In the genomic region with DNA sequence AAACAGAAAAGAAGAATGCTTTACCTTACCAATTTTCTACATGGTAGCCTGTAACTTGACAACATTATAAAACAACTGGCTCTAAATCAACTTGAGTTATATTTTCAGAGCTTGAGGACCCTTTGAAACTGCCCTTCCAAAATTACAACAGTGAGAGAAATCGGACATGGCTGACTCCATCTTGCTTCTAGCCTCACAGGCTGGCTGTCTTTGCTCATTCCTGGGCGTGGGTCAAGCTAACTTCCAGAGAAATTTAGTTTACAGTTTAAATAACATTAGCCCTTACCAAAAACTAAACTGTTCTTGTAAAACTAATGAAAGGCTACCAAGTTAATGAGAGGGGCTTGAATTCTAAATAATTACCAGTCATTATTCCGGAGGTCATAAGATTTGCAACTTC, we compare ENCODE assay signal across 1 cellular context.
TF ChIP-seq lines count a peak whose summit lies in the region.

No MANE protein-coding gene starts in this region.

TF ChIP-seq in GM23338, 12 proteins besides CTCF, POLR2A, EP300 and RAD21 (continued from another document):
- TF ChIP-seq, protein P1, sequence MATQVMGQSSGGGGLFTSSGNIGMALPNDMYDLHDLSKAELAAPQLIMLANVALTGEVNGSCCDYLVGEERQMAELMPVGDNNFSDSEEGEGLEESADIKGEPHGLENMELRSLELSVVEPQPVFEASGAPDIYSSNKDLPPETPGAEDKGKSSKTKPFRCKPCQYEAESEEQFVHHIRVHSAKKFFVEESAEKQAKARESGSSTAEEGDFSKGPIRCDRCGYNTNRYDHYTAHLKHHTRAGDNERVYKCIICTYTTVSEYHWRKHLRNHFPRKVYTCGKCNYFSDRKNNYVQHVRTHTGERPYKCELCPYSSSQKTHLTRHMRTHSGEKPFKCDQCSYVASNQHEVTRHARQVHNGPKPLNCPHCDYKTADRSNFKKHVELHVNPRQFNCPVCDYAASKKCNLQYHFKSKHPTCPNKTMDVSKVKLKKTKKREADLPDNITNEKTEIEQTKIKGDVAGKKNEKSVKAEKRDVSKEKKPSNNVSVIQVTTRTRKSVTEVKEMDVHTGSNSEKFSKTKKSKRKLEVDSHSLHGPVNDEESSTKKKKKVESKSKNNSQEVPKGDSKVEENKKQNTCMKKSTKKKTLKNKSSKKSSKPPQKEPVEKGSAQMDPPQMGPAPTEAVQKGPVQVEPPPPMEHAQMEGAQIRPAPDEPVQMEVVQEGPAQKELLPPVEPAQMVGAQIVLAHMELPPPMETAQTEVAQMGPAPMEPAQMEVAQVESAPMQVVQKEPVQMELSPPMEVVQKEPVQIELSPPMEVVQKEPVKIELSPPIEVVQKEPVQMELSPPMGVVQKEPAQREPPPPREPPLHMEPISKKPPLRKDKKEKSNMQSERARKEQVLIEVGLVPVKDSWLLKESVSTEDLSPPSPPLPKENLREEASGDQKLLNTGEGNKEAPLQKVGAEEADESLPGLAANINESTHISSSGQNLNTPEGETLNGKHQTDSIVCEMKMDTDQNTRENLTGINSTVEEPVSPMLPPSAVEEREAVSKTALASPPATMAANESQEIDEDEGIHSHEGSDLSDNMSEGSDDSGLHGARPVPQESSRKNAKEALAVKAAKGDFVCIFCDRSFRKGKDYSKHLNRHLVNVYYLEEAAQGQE (IDR thresholded peaks at IDR 0.05; ENCODE audit: unreplicated experiment) = no peak
- TF ChIP-seq, protein P2, sequence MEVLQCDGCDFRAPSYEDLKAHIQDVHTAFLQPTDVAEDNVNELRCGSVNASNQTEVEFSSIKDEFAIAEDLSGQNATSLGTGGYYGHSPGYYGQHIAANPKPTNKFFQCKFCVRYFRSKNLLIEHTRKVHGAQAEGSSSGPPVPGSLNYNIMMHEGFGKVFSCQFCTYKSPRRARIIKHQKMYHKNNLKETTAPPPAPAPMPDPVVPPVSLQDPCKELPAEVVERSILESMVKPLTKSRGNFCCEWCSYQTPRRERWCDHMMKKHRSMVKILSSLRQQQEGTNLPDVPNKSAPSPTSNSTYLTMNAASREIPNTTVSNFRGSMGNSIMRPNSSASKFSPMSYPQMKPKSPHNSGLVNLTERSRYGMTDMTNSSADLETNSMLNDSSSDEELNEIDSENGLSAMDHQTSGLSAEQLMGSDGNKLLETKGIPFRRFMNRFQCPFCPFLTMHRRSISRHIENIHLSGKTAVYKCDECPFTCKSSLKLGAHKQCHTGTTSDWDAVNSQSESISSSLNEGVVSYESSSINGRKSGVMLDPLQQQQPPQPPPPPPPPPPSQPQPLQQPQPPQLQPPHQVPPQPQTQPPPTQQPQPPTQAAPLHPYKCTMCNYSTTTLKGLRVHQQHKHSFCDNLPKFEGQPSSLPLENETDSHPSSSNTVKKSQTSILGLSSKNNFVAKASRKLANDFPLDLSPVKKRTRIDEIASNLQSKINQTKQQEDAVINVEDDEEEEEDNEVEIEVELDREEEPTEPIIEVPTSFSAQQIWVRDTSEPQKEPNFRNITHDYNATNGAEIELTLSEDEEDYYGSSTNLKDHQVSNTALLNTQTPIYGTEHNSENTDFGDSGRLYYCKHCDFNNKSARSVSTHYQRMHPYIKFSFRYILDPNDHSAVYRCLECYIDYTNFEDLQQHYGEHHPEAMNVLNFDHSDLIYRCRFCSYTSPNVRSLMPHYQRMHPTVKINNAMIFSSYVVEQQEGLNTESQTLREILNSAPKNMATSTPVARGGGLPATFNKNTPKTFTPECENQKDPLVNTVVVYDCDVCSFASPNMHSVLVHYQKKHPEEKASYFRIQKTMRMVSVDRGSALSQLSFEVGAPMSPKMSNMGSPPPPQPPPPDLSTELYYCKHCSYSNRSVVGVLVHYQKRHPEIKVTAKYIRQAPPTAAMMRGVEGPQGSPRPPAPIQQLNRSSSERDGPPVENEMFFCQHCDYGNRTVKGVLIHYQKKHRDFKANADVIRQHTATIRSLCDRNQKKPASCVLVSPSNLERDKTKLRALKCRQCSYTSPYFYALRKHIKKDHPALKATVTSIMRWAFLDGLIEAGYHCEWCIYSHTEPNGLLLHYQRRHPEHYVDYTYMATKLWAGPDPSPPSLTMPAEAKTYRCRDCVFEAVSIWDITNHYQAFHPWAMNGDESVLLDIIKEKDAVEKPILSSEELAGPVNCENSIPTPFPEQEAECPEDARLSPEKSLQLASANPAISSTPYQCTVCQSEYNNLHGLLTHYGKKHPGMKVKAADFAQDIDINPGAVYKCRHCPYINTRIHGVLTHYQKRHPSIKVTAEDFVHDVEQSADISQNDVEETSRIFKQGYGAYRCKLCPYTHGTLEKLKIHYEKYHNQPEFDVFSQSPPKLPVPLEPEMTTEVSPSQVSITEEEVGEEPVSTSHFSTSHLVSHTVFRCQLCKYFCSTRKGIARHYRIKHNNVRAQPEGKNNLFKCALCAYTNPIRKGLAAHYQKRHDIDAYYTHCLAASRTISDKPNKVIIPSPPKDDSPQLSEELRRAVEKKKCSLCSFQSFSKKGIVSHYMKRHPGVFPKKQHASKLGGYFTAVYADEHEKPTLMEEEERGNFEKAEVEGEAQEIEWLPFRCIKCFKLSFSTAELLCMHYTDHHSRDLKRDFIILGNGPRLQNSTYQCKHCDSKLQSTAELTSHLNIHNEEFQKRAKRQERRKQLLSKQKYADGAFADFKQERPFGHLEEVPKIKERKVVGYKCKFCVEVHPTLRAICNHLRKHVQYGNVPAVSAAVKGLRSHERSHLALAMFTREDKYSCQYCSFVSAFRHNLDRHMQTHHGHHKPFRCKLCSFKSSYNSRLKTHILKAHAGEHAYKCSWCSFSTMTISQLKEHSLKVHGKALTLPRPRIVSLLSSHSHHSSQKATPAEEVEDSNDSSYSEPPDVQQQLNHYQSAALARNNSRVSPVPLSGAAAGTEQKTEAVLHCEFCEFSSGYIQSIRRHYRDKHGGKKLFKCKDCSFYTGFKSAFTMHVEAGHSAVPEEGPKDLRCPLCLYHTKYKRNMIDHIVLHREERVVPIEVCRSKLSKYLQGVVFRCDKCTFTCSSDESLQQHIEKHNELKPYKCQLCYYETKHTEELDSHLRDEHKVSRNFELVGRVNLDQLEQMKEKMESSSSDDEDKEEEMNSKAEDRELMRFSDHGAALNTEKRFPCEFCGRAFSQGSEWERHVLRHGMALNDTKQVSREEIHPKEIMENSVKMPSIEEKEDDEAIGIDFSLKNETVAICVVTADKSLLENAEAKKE (CRISPR knock-in tag; IDR thresholded peaks at IDR 0.05) = no peak
- no peak for TF ChIP-seq EZH2 (IDR thresholded peaks at IDR 0.05; ENCODE audit: low read depth, unreplicated experiment)
